In the genomic region with DNA sequence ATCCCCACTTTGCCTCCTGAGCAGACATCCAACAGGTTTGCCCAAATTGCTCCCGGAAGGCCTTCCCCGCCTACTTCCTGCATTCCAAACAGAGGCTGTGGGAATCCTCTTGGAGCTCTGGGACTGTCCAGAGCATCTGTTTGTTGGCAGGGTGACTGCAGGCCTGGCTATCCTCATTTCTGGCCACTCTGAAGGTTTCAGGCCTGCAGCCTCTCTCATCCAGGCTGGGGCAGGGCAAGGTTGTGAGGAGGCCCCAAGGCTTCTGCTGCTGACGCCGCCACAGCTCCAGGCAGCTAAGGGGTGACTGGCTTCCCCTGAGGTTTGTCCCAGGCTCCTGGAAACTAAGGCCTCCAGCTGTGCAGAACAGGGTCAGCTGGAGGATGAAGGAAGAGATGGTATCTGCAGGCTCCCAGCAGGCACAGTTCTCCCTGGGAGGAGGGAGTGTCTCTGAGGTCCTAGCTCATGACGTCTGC, we compare ENCODE assay signal across 13 cellular contexts. TPM values are rescaled to one million over a fixed set of nuclear protein-coding genes. Genes with fewer than 3 reads are reported as not detected.
DNase-seq lines count a peak whose midpoint lies in the region; TF ChIP-seq lines count a peak whose summit lies in the region.
"Had no signal": no experiment of that assay in that cellular context is flagged by ENCODE, and none has a peak within 500 bp of the region (broad histone marks: within the 10 kb centered on the region; RNA-seq: fewer than 3 reads in every experiment).

No MANE protein-coding gene starts in this region.

- H3K36me3 ChIP-seq in mesenchymal stem cell (ENCODE audit: control insufficient read depth in 1 of 2, insufficient read depth in 2 of 2, low read depth in 1 of 2, low read length in 2 of 2), result no peaks in the 10 kb centered on the region
- no peaks in the 10 kb centered on the region for H3K36me3 ChIP-seq in transverse colon

- H3K4me3 Mint-ChIP-seq in endothelial cell (ENCODE audit: unreplicated experiment), result no peak overlapping the region
- H3K4me3 Mint-ChIP-seq: T-helper 2 cell treated with Interferon-gamma antibody and Interleukin-4, amounts not matched to agents 5 μg/mL and 100 μg/mL, for 36 hours; type B pancreatic cell had no signal

- H2AFZ ChIP-seq in mesenchymal stem cell (ENCODE audit: low read depth, low read length), result no peak overlapping the region

- no peak for TF ChIP-seq EP300 in transverse colon (IDR thresholded peaks at IDR 0.05; ENCODE audit: low read depth)

- peaks cover 19% of the 10 kb centered on the region for H3K27me3 Mint-ChIP-seq in endothelial cell (ENCODE audit: unreplicated experiment)

- peak overlapping the region; percentile 36 for H3K27ac Mint-ChIP-seq in endothelial cell (ENCODE audit: unreplicated experiment)
- H3K27ac Mint-ChIP-seq: T-helper 2 cell treated with Interferon-gamma antibody and Interleukin-4, amounts not matched to agents 5 μg/mL and 100 μg/mL, for 36 hours; type B pancreatic cell had no signal

- no peak overlapping the region for H2BK12ac ChIP-seq in mesenchymal stem cell (ENCODE audit: low read length in 2 of 2)

- no peak overlapping the region for H4K91ac ChIP-seq in mesenchymal stem cell (ENCODE audit: low read length)

- H3K9ac ChIP-seq in mesenchymal stem cell (ENCODE audit: low read length), result no peak overlapping the region

- H3K36me3 Mint-ChIP-seq in endothelial cell (ENCODE audit: low read depth, unreplicated experiment), result peaks cover 14% of the 10 kb centered on the region
- H3K36me3 Mint-ChIP-seq: type B pancreatic cell had no signal

- H3K14ac ChIP-seq in mesenchymal stem cell (ENCODE audit: low read length in 2 of 2), result no peak overlapping the region

- H3K4me1 Mint-ChIP-seq in endothelial cell (ENCODE audit: unreplicated experiment), result peaks cover 36% of the 10 kb centered on the region

- H3K9me3 Mint-ChIP-seq in endothelial cell (ENCODE audit: unreplicated experiment), result no peaks in the 10 kb centered on the region
- H3K9me3 Mint-ChIP-seq: T-helper 2 cell treated with Interferon-gamma antibody and Interleukin-4, amounts not matched to agents 5 μg/mL and 100 μg/mL, for 36 hours; type B pancreatic cell had no signal

- H3K27ac ChIP-seq in mesenchymal stem cell (ENCODE audit: low read length, poor library complexity, severe bottlenecking) (no peak overlapping the region), transverse colon (peak overlapping the region; percentile 5 to 73 (median 66))
- H3K27ac ChIP-seq: HL-60 had no signal

- in situ Hi-C loops in transverse colon (cut with MboI; ENCODE audit: low pct_ligation_motif_present in 1 of 4, low pct_unique_long_range_greater_than_20kb in 1 of 4, low sequenced_read_pairs in 3 of 4), result no loop called here

- H2BK120ac ChIP-seq in mesenchymal stem cell (ENCODE audit: low read depth, low read length), result no peak overlapping the region

- peak overlapping the region; percentile 22 for H4K8ac ChIP-seq in mesenchymal stem cell (ENCODE audit: low read length)

- H2AK5ac ChIP-seq in mesenchymal stem cell (ENCODE audit: low read length, severe bottlenecking), result no peak overlapping the region

- H3K18ac ChIP-seq in mesenchymal stem cell (ENCODE audit: low read depth in 1 of 2, low read length in 2 of 2), result peak overlapping the region in 1 of 2 experiments; percentile 64

- intact Hi-C loops in transverse colon (cut with DNase I; ENCODE audit: low total_unique reads) (no loop called here), head of caudate nucleus (cut with DNase I) (no loop called here)

- DNase-seq in NCI-H69 (lab: John Stamatoyannopoulos, UW) (peak; percentile 49), endothelial cell (ENCODE audit: low spot score) (no peak), mesenchymal stem cell (peak; percentile 75), transverse colon (peak; percentile 26), head of caudate nucleus (no peak), T-helper 2 cell (no peak), NCI-H446 treated with DMSO at 0.1 percent for 48 hours (lab: John Stamatoyannopoulos, UW) (no peak)
- DNase-seq: activated CD8-positive, alpha-beta memory T cell treated with anti-CD3 and anti-CD28 coated beads, Interleukin-2, amount 50 U/mL, for 48 hours; erythroblast; NCI-H1092 treated with DMSO at 0.1 percent for 48 hours had no signal

- no peak for TF ChIP-seq POLR2A in transverse colon (IDR thresholded peaks at IDR 0.05)

- H3K4me3 ChIP-seq in mesenchymal stem cell (ENCODE audit: insufficient read depth in 1 of 2, low read depth in 1 of 2, low read length in 2 of 2) (no peak overlapping the region), transverse colon (no peak overlapping the region)

- TF ChIP-seq CTCF in endothelial cell (IDR thresholded peaks at IDR 0.05; ENCODE audit: unreplicated experiment), result no peak
- TF ChIP-seq CTCF in transverse colon (IDR thresholded peaks at IDR 0.05), result no peak

- no peak overlapping the region for H3K4me2 ChIP-seq in mesenchymal stem cell (ENCODE audit: low read length, poor library complexity, severe bottlenecking)

- no peaks in the 10 kb centered on the region for H3K79me1 ChIP-seq in mesenchymal stem cell (replicated peaks; ENCODE audit: low read length, poor library complexity, severe bottlenecking)

- no peaks in the 10 kb centered on the region for H3K9me3 ChIP-seq in mesenchymal stem cell (ENCODE audit: control insufficient read depth, low read length)
- H3K9me3 ChIP-seq in transverse colon, result no peaks in the 10 kb centered on the region

- H3K27me3 ChIP-seq in mesenchymal stem cell (ENCODE audit: control insufficient read depth in 1 of 2, insufficient read depth in 1 of 2, low read length in 2 of 2) (peaks cover 35 to 57% of the 10 kb centered on the region in 2 experiments), transverse colon (no peaks in the 10 kb centered on the region)

- H2BK15ac ChIP-seq in mesenchymal stem cell (ENCODE audit: low read depth, poor library complexity, severe bottlenecking), result no peak overlapping the region

- WGBS in mesenchymal stem cell, result 5% methylated on average over 5 of the region's 5 CpGs
- 69% methylated on average over 5 of the region's 5 CpGs; no CpG with 5 or more reads in 1 of the 2 donors for WGBS in transverse colon (ENCODE audit: low coverage in 1 of 2), 2 donors

- H3K4ac ChIP-seq in mesenchymal stem cell (ENCODE audit: low read depth in 1 of 2, low read length in 2 of 2), result peak overlapping the region in 1 of 2 experiments; percentile 5

- H2BK5ac ChIP-seq in mesenchymal stem cell (ENCODE audit: low read depth, low read length, poor library complexity, severe bottlenecking), result no peak overlapping the region

- H3K4me1 ChIP-seq in mesenchymal stem cell (ENCODE audit: control insufficient read depth, insufficient read depth, low read depth, low read length) (peaks cover 9% of the 10 kb centered on the region), transverse colon (peaks cover 26 to 55% (median 43%) of the 10 kb centered on the region in 4 donors)

- H3K23ac ChIP-seq in mesenchymal stem cell (ENCODE audit: low read length in 2 of 2), result no peak overlapping the region

RNA-seq across cellular contexts. Expression of a gene that starts 11.3 kb away (rescaled TPM):
- total RNA-seq in endothelial cell (ENCODE audit: unreplicated experiment) (12.4 TPM), transverse colon (100 to 1,000 TPM in 1 of 4 donors, 10 to 100 TPM in 3; 28.8 to 112 (median 33.5) TPM)
- 7.4 TPM for polyA plus RNA-seq in mesenchymal stem cell (2013, experiment 1 of 2)
- polyA plus RNA-seq in mesenchymal stem cell (2013, experiment 2 of 2), result 7.5 TPM

RNA-seq across cellular contexts. Expression of a gene that starts 60.0 kb away (rescaled TPM):
- total RNA-seq in endothelial cell (ENCODE audit: unreplicated experiment) (2.2 TPM), transverse colon (under 1 TPM in 1 of 4 donors, not detected in 3; 0.48 TPM)
- polyA plus RNA-seq in mesenchymal stem cell (2013, experiment 1 of 2), result not detected
- not detected for polyA plus RNA-seq in mesenchymal stem cell (2013, experiment 2 of 2)

Comparison
In these comparisons a context has a peak if more than half of its experiments do, and no peak if none do; other contexts are left out.
1. DNase-seq: peak in NCI-H69 (single experiment), mesenchymal stem cell (single experiment) and transverse colon (single experiment); none in endothelial cell (single experiment), head of caudate nucleus (0 of 42), T-helper 2 cell (0 of 5) and NCI-H446 treated with DMSO at 0.1 percent for 48 hours (single experiment).